Comparison of ENCODE assay signal across 23 cellular contexts in genomic region chr14:51253880-51254279, GRCh38.
"Had no signal": no experiment of that assay in that cellular context is flagged by ENCODE, and none has a peak within 500 bp of the region (broad histone marks: within the 10 kb centered on the region; RNA-seq: fewer than 3 reads in every experiment).

No MANE protein-coding gene starts in this region.

- H3K9me3 Mint-ChIP-seq: effector memory CD8-positive, alpha-beta T cell had no signal

- H3K4me3 Mint-ChIP-seq: effector memory CD8-positive, alpha-beta T cell; endodermal cell; mesothelial cell of epicardium; naive B cell had no signal

- DNase-seq: effector CD8-positive, alpha-beta T cell; effector memory CD8-positive, alpha-beta T cell; endodermal cell; erythroblast; foreskin keratinocyte; heart left ventricle; hypothalamus; left cardiac atrium; left lung; left ventricle myocardium superior; lower lobe of right lung; mesenchymal stem cell; mucosa of descending colon; naive B cell had no signal

- H3K27ac Mint-ChIP-seq: effector memory CD8-positive, alpha-beta T cell; endodermal cell; mesothelial cell of epicardium had no signal

- H3K4me2 ChIP-seq: hepatocyte had no signal

- ATAC-seq: effector memory CD8-positive, alpha-beta T cell; foreskin keratinocyte; gastroesophageal sphincter; heart left ventricle; left cardiac atrium; left lung; left ventricle myocardium superior; lower lobe of right lung; mucosa of descending colon had no signal

- H3K9me3 ChIP-seq: esophagus muscularis mucosa, gastroesophageal sphincter, lower lobe of right lung, mucosa of descending colon had no signal

- H3K4me1 ChIP-seq: esophagus muscularis mucosa, foreskin keratinocyte, gastroesophageal sphincter, heart left ventricle, left lung, lower lobe of right lung had no signal

- H3K27ac ChIP-seq: coronary artery, epithelial cell of prostate, esophagus muscularis mucosa, foreskin keratinocyte, gastroesophageal sphincter, heart left ventricle, hepatocyte, left lung, lower lobe of right lung had no signal

- H3K27me3 Mint-ChIP-seq: effector memory CD8-positive, alpha-beta T cell; naive B cell had no signal

- FAIRE-seq: colon, endometrium, keratinocyte had no signal

- H3K4me3 ChIP-seq: coronary artery, esophagus muscularis mucosa, gastroesophageal sphincter, heart left ventricle, hepatocyte, left lung, lower lobe of right lung, mucosa of descending colon had no signal

- H3K4me1 Mint-ChIP-seq: endodermal cell, mesothelial cell of epicardium had no signal

- H3K27me3 ChIP-seq: esophagus muscularis mucosa, foreskin keratinocyte, gastroesophageal sphincter, heart left ventricle, hepatocyte, left lung had no signal
